ENCODE assay signal across 22 cellular contexts in the genomic region with DNA sequence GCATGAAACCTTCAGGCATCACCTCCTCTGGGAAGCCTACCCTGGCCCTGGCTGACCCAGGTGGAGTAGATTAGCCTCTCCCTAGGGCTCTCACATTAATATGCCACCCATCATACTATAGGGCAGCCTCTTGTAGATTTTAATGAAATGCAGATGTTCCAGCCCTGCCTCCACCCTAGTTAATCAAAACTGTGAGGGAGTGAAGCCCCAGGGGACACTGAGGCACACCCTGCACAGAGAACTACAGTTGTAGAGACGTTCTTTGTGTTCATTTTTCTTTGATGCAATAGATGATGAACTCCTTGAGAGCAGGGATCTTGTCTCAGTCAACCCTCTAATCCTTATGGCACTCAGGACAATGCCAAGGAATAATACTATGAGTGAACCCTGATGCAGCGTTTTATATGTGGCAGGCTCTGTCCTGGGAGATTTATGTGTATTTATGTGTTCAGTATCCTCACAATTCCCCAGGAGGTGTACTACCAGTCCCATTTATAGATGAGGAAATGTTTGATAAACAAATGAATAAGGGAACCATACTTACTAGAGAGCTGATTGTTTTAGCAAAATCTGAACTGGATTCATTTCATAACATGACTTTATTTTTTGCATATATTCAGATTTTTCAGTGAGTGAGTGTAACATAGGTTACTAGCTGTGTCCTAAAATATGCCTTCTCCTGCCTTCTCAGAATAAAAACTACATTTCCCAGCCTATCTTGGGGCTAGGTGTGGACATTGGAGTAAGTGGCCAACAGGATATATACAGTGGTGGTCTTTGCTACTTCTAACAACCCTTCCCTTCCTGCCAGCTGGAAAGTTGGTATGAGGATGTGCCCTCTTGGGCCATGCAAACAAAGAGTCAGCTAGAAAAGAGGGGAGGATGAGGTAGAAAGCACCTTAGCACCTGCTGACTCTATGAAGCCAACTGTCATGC. TPM values are rescaled to one million over a fixed set of nuclear protein-coding genes. Genes with fewer than 3 reads are reported as not detected.
DNase-seq lines count a peak whose midpoint lies in the region; ATAC-seq and TF ChIP-seq lines count a peak whose summit lies in the region.
"Had no signal": no experiment of that assay in that cellular context is flagged by ENCODE, and none has a peak within 500 bp of the region (broad histone marks: within the 10 kb centered on the region; RNA-seq: fewer than 3 reads in every experiment).

No MANE protein-coding gene starts in this region.

- H3K27me3 ChIP-seq in right cardiac atrium (ENCODE audit: control insufficient read depth, insufficient read depth) (no peaks in the 10 kb centered on the region), OCI-LY3 (ENCODE audit: low read depth, low read length) (peaks cover 12% of the 10 kb centered on the region), sigmoid colon (no peaks in the 10 kb centered on the region), right lobe of liver (no peaks in the 10 kb centered on the region)

- intact Hi-C loops in Right ventricle myocardium superior (cut with DNase I) (no loop called here), right cardiac atrium (cut with DNase I) (no loop called here), sigmoid colon (cut with DNase I) (no loop called here), right lobe of liver (cut with DNase I) (no loop called here)

- WGBS in right cardiac atrium: 56% methylated on average over 2 of the region's 2 CpGs
- 48 to 67% methylated on average over 2 of the region's 2 CpGs for WGBS in sigmoid colon, 2 donors
- 0% methylated on average over 1 of the region's 2 CpGs for WGBS in right lobe of liver (ENCODE audit: insufficient coverage, low coverage, low lambda C conversion rate, missing lambda C conversion rate)

- TF ChIP-seq CTCF in OCI-LY3 (IDR thresholded peaks at IDR 0.05; ENCODE audit: low read depth, low read length) (no peak), fibroblast of mammary gland (conservative IDR thresholded peaks at IDR 0.05; ENCODE audit: control insufficient read depth, insufficient read depth, low read depth, low read length) (no peak), sigmoid colon (IDR thresholded peaks at IDR 0.05) (no peak), right lobe of liver (IDR thresholded peaks at IDR 0.05) (no peak)

- peak overlapping the region; percentile 12; the same call in 1 of the 2 replicates for H3K4me2 ChIP-seq in OCI-LY3 (ENCODE audit: low read length)
- H3K4me2 ChIP-seq: A549 had no signal

- H4K20me1 ChIP-seq in OCI-LY3 (ENCODE audit: insufficient read depth, low read length): no peaks in the 10 kb centered on the region

- no peaks in the 10 kb centered on the region for H3K79me2 ChIP-seq in OCI-LY3 (ENCODE audit: low read length)

- DNase-seq in Right ventricle myocardium superior: no peak
- DNase-seq in right cardiac atrium: no peak
- DNase-seq in fibroblast of mammary gland (ENCODE audit: low read depth): peak; percentile 56
- DNase-seq in sigmoid colon: no peak
- no peak for DNase-seq in right lobe of liver
- DNase-seq in D341Med (ENCODE audit: low spot score): no peak
- DNase-seq: AML-193, Caco-2, DMS53, H7, NCI-H1105, NCI-H1694, NCI-H2107, NCI-H226, NCI-H524 treated with DMSO at 0.1 percent for 48 hours had no signal

- no peak overlapping the region for H3K9ac ChIP-seq in OCI-LY3 (ENCODE audit: low read length)

- H3K4me1 ChIP-seq in right cardiac atrium (ENCODE audit: control insufficient read depth, insufficient read depth, low read length): no peaks in the 10 kb centered on the region
- peaks cover 37% of the 10 kb centered on the region for H3K4me1 ChIP-seq in OCI-LY3 (ENCODE audit: low read length)
- H3K4me1 ChIP-seq in sigmoid colon: peaks cover 0 to 46% (median 39%) of the 10 kb centered on the region in 4 donors
- no peaks in the 10 kb centered on the region for H3K4me1 ChIP-seq in right lobe of liver
- H3K4me1 ChIP-seq: A549, Caco-2 had no signal

- H3K36me3 ChIP-seq in OCI-LY3 (replicated peaks; ENCODE audit: low read depth, low read length) (no peaks in the 10 kb centered on the region), sigmoid colon (no peaks in the 10 kb centered on the region), right lobe of liver (no peaks in the 10 kb centered on the region)

- H3K27ac ChIP-seq in right cardiac atrium (ENCODE audit: low read length) (no peak overlapping the region), OCI-LY3 (ENCODE audit: low read length) (no peak overlapping the region), sigmoid colon (peak overlapping the region in 3 of 4 donors; percentile 25 to 67 (median 63)), right lobe of liver (no peak overlapping the region)
- H3K27ac ChIP-seq: A549, RWPE1 had no signal

- peak; percentile 19 for ATAC-seq in Right ventricle myocardium superior (ENCODE audit: poor library complexity)
- ATAC-seq in right cardiac atrium: no peak
- ATAC-seq in GM19035 (IDR thresholded peaks at IDR 0.05; ENCODE audit: unreplicated experiment): no peak
- ATAC-seq in right lobe of liver: no peak
- ATAC-seq: A549 had no signal

- no peak for TF ChIP-seq POLR2A in sigmoid colon (IDR thresholded peaks at IDR 0.05)
- no peak for TF ChIP-seq POLR2A in right lobe of liver (IDR thresholded peaks at IDR 0.05)

- no peak overlapping the region for H2AFZ ChIP-seq in OCI-LY3 (ENCODE audit: low read depth, low read length)

- H3K4me3 ChIP-seq in right cardiac atrium (ENCODE audit: low read length) (no peak overlapping the region), OCI-LY3 (ENCODE audit: low read length) (no peak overlapping the region), fibroblast of mammary gland (ENCODE audit: control insufficient read depth, low read depth, low read length) (no peak overlapping the region), sigmoid colon (no peak overlapping the region), right lobe of liver (no peak overlapping the region)
- H3K4me3 ChIP-seq: A549 had no signal

- TF ChIP-seq EP300 in sigmoid colon (IDR thresholded peaks at IDR 0.05): peak; percentile 33 to 82 (median 64)

- H3K9me3 ChIP-seq in right cardiac atrium (ENCODE audit: control insufficient read depth, low read length) (no peaks in the 10 kb centered on the region), OCI-LY3 (ENCODE audit: insufficient read depth, low read length) (no peaks in the 10 kb centered on the region), sigmoid colon (no peaks in the 10 kb centered on the region), right lobe of liver (no peaks in the 10 kb centered on the region)
- H3K9me3 ChIP-seq: A549, Caco-2 had no signal

RNA-seq across cellular contexts. Expression of gene PRELP, which starts 23.5 kb away (rescaled TPM):
- 22.9 TPM for total RNA-seq in Right ventricle myocardium superior
- 100 to 1,000 TPM in 1 of 4 donors, 10 to 100 TPM in 3; 43.9 to 109 (median 67.4) TPM for total RNA-seq in right cardiac atrium
- polyA plus RNA-seq in right cardiac atrium: 61.9 TPM
- 100 to 1,000 TPM in 1 of 4 donors, 10 to 100 TPM in 3; 45.7 to 133 (median 77.9) TPM for total RNA-seq in sigmoid colon
- 10 to 100 TPM in 1 of 3 donors, 1 to 10 TPM in 1, under 1 TPM in 1; 0.92 to 15.1 (median 7.2) TPM for polyA plus RNA-seq in sigmoid colon
- 10 to 100 TPM in 1 of 6 experiments, 1 to 10 TPM in 5; 3.8 to 10.8 (median 5.4) TPM for total RNA-seq in right lobe of liver
- total RNA-seq: Caco-2 had no signal
- polyA plus RNA-seq: A549, IgD-negative memory B cell had no signal

RNA-seq across cellular contexts. Expression of gene OPTC, which starts 41.8 kb away (rescaled TPM):
- total RNA-seq in Right ventricle myocardium superior (not detected), right cardiac atrium (not detected), sigmoid colon (not detected), right lobe of liver (not detected)
- polyA plus RNA-seq in right cardiac atrium (not detected), sigmoid colon (not detected)
- total RNA-seq: Caco-2, HT1080, LHCN-M2 had no signal
- polyA plus RNA-seq: A549, IgD-negative memory B cell had no signal

Comparison
In these comparisons a context has a peak if more than half of its experiments do, and no peak if none do; other contexts are left out.
1. H3K27ac ChIP-seq: peak in sigmoid colon (3 of 4); none in right cardiac atrium (single experiment), OCI-LY3 (single experiment) and right lobe of liver (0 of 3).